Comparison of ENCODE assay signal across 8 cellular contexts in the genomic region with DNA sequence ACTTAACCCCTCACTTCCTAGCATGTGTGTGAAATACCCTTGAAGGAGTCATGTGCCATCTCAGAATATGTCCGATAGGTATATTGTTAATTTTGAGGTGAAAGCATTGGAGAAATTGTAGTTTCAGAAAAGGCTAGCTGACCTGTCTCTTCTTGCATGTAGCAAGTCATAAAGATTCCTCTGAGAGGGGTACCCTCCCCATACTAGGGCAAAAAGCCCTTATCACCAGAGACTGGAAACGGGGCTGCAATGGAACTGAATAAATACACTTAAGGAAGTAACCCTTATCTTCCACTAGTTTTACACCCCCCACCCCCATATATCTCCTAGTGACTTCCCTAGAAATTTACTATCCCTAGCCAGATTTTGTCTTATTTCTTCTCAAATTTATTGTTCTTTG. TPM values are rescaled to one million over a fixed set of nuclear protein-coding genes. Genes with fewer than 3 reads are reported as not detected.
A peak's percentile ranks its signal among the peaks of the same experiment; 100 is the strongest.
DNase-seq lines count a peak whose midpoint lies in the region; ATAC-seq and TF ChIP-seq lines count a peak whose summit lies in the region.

No MANE protein-coding gene starts in this region.

- TF ChIP-seq CTCF in HEK293 (tag by site-specific recombination; IDR thresholded peaks at IDR 0.05) (no peak), activated B cell treated with CpG ODN at 0.5 μM for 24 hours (IDR thresholded peaks at IDR 0.05) (no peak), fibroblast of villous mesenchyme (IDR thresholded peaks at IDR 0.05; ENCODE audit: insufficient read depth, low read depth, low read length) (no peak), smooth muscle cell (IDR thresholded peaks at IDR 0.05; ENCODE audit: borderline replicate concordance, insufficient read depth, poor library complexity, severe bottlenecking) (no peak)

- intact Hi-C loops in activated B cell treated with CpG ODN at 0.5 μM for 24 hours (cut with micrococcal nuclease): loop anchor here (5.0 kb wide), 2 partner anchors 714 to 1954 kb away; a partner anchor contains a TSS

- H3K27me3 Mint-ChIP-seq in activated B cell treated with CpG ODN at 0.5 μM for 24 hours: no peaks in the 10 kb centered on the region

- peaks cover 25% of the 10 kb centered on the region for H3K4me1 Mint-ChIP-seq in activated B cell treated with CpG ODN at 0.5 μM for 24 hours

- H3K36me3 Mint-ChIP-seq in activated B cell treated with CpG ODN at 0.5 μM for 24 hours (ENCODE audit: low read depth): peaks cover 35% of the 10 kb centered on the region

- no peak overlapping the region for H3K9ac ChIP-seq in smooth muscle cell (ENCODE audit: low read depth)

- H3K4me3 Mint-ChIP-seq in activated B cell treated with CpG ODN at 0.5 μM for 24 hours: peak overlapping the region; percentile 100

- peaks cover 15 to 53% of the 10 kb centered on the region in 2 experiments for H3K36me3 ChIP-seq in HEK293 (ENCODE audit: control insufficient read depth in 2 of 2, insufficient read depth in 1 of 2, low read length in 2 of 2)
- H3K36me3 ChIP-seq in smooth muscle cell (ENCODE audit: low read depth): peaks cover 4% of the 10 kb centered on the region

- H3K9me3 Mint-ChIP-seq in activated B cell treated with CpG ODN at 0.5 μM for 24 hours: no peaks in the 10 kb centered on the region

- POLR2A ChIA-PET in HEK293 (lab: Yijun Ruan, JAX): interaction anchor here (1.2 to 2.3 kb wide), 2 partner anchors 31 to 284 kb away, joined by 4 to 41 read pairs; a partner anchor contains a TSS
- POLR2A ChIA-PET in activated B cell treated with CpG ODN at 0.5 μM for 24 hours (lab: Charles Lee): interaction anchor here (0.6 to 3.1 kb wide), 2 partner anchors 150 to 220 kb away, joined by 3 to 111 read pairs; a partner anchor contains a TSS

- WGBS in smooth muscle cell (ENCODE audit: low lambda C conversion rate): 76% methylated on average over 2 of the region's 2 CpGs

- H3K4me3 ChIP-seq in HEK293 (ENCODE audit: low read depth, low read length) (no peak overlapping the region), fibroblast of villous mesenchyme (ENCODE audit: low read depth, low read length) (peak overlapping the region; percentile 98), smooth muscle cell (peak overlapping the region; percentile 84)

- CTCF ChIA-PET in HEK293 (lab: Yijun Ruan, JAX): interaction anchor here (0.6 to 1.6 kb wide), 2 partner anchors 152 to 153 kb away, joined by 4 to 5 read pairs; a partner anchor contains a TSS
- CTCF ChIA-PET in activated B cell treated with CpG ODN at 0.5 μM for 24 hours (lab: Charles Lee): interaction anchor here (2.1 kb wide), 1 partner anchor 151 kb away, joined by 15 read pairs; a partner anchor contains a TSS

- H3K27ac ChIP-seq in HEK293 (ENCODE audit: extremely low read depth, low read depth, low read length): peak overlapping the region; percentile 47; the same call in 1 of the 2 replicates
- H3K27ac ChIP-seq in smooth muscle cell (ENCODE audit: low read depth): peak overlapping the region; percentile 58

- H3K79me2 ChIP-seq in smooth muscle cell (ENCODE audit: low read depth): peaks cover 29% of the 10 kb centered on the region

- H3F3A ChIP-seq in smooth muscle cell (ENCODE audit: low read depth): peaks cover 12% of the 10 kb centered on the region

- peak overlapping the region; percentile 99 for H3K27ac Mint-ChIP-seq in activated B cell treated with CpG ODN at 0.5 μM for 24 hours

- peaks cover 7% of the 10 kb centered on the region; the same call in 1 of the 2 replicates for H3K4me1 ChIP-seq in HEK293 (ENCODE audit: control insufficient read depth, insufficient read depth, low read length)
- H3K4me1 ChIP-seq in smooth muscle cell (ENCODE audit: low read depth): peaks cover 15% of the 10 kb centered on the region

- no peak for DNase-seq in activated B cell treated with CpG ODN at 0.5 μM for 24 hours
- no peak for DNase-seq in fibroblast of villous mesenchyme (ENCODE audit: low read depth)
- DNase-seq in smooth muscle cell (lab: John Stamatoyannopoulos, UW; ENCODE audit: unreplicated experiment): no peak
- DNase-seq in NCI-H146 treated with DMSO at 0.1 percent for 48 hours (lab: John Stamatoyannopoulos, UW; ENCODE audit: unreplicated experiment): no peak
- no peak for DNase-seq in LoVo (ENCODE audit: low spot score)

- ATAC-seq in activated B cell treated with CpG ODN at 0.5 μM for 24 hours (ENCODE audit: low read depth) (no peak), GM21447 (IDR thresholded peaks at IDR 0.05; ENCODE audit: unreplicated experiment) (no peak), HG03280 (IDR thresholded peaks at IDR 0.05; ENCODE audit: unreplicated experiment) (no peak)

- no peak overlapping the region for H2AFZ ChIP-seq in smooth muscle cell (ENCODE audit: low read depth)

- peak overlapping the region; percentile 91 for H3K4me2 ChIP-seq in smooth muscle cell

- H3K27me3 ChIP-seq in smooth muscle cell (ENCODE audit: low read depth): no peaks in the 10 kb centered on the region

- H4K20me1 ChIP-seq in smooth muscle cell (ENCODE audit: low read depth): peaks cover 14% of the 10 kb centered on the region

- H3K9me3 ChIP-seq in HEK293 (ENCODE audit: control insufficient read depth, insufficient read depth, low read depth, low read length) (no peaks in the 10 kb centered on the region), smooth muscle cell (replicated peaks; ENCODE audit: low read depth) (no peaks in the 10 kb centered on the region)

TF ChIP-seq in HEK293, 187 proteins besides CTCF, POLR2A, EP300 and RAD21 (continues in another document):
- TF ChIP-seq ZNF747 (tag by site-specific recombination; IDR thresholded peaks at IDR 0.05) (no peak), BCL11B (tag by site-specific recombination; IDR thresholded peaks at IDR 0.05; ENCODE audit: low read depth) (no peak), HOXC10 (CRISPR knock-in tag; IDR thresholded peaks at IDR 0.05) (no peak), SCRT1 (tag by site-specific recombination; IDR thresholded peaks at IDR 0.05; ENCODE audit: borderline replicate concordance) (no peak), KLF16 (tag by site-specific recombination; IDR thresholded peaks at IDR 0.05) (no peak), ZSCAN23 (tag by site-specific recombination; IDR thresholded peaks at IDR 0.05) (no peak), FEZF1 (tag by site-specific recombination; IDR thresholded peaks at IDR 0.05) (no peak), ZNF76 (tag by site-specific recombination; IDR thresholded peaks at IDR 0.05; ENCODE audit: borderline replicate concordance, low read depth) (no peak), ZNF664 (tag by site-specific recombination; IDR thresholded peaks at IDR 0.05) (no peak), ZNF350 (tag by site-specific recombination; IDR thresholded peaks at IDR 0.05) (no peak), ZFP69B (tag by site-specific recombination; IDR thresholded peaks at IDR 0.05) (no peak)
- TF ChIP-seq, protein P1, sequence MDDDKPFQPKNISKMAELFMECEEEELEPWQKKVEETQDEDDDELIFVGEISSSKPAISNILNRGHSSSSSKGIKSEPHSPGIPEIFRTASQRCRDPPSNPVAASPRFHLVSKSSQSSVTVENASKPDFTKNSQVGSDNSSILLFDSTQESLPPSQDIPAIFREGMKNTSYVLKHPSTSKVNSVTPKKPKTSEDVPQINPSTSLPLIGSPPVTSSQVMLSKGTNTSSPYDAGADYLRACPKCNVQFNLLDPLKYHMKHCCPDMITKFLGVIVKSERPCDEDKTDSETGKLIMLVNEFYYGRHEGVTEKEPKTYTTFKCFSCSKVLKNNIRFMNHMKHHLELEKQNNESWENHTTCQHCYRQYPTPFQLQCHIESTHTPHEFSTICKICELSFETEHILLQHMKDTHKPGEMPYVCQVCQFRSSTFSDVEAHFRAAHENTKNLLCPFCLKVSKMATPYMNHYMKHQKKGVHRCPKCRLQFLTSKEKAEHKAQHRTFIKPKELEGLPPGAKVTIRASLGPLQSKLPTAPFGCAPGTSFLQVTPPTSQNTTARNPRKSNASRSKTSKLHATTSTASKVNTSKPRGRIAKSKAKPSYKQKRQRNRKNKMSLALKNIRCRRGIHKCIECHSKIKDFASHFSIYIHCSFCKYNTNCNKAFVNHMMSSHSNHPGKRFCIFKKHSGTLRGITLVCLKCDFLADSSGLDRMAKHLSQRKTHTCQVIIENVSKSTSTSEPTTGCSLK (tag by site-specific recombination; IDR thresholded peaks at IDR 0.05): no peak

RNA-seq across cellular contexts. Expression of a gene that starts 1.8 kb away (rescaled TPM):
- total RNA-seq in activated B cell treated with CpG ODN at 0.5 μM for 24 hours (70.4 and 71.4 TPM in 2 replicates), fibroblast of villous mesenchyme (112 and 146 TPM in 2 replicates), smooth muscle cell (260 and 279 TPM in 2 replicates)
- polyA plus RNA-seq in smooth muscle cell: 210 and 220 TPM in 2 replicates

RNA-seq across cellular contexts. Expression of a gene that starts 6.8 kb away (rescaled TPM):
- 4.4 and 6.3 TPM in 2 replicates for total RNA-seq in activated B cell treated with CpG ODN at 0.5 μM for 24 hours
- total RNA-seq in fibroblast of villous mesenchyme: 66.9 and 79.9 TPM in 2 replicates
- 24.9 and 39.3 TPM in 2 replicates for total RNA-seq in smooth muscle cell
- polyA plus RNA-seq in smooth muscle cell: 56.3 and 80.3 TPM in 2 replicates

RNA-seq across cellular contexts. Expression of a gene that starts 28.3 kb away (rescaled TPM):
- total RNA-seq in activated B cell treated with CpG ODN at 0.5 μM for 24 hours: 1.4 and 2.3 TPM in 2 replicates
- 6.0 and 9.3 TPM in 2 replicates for total RNA-seq in fibroblast of villous mesenchyme
- 17.2 and 17.5 TPM in 2 replicates for total RNA-seq in smooth muscle cell
- polyA plus RNA-seq in smooth muscle cell: 26.3 and 29.8 TPM in 2 replicates

RNA-seq across cellular contexts. Expression of a gene that starts 30.7 kb away (rescaled TPM):
- total RNA-seq in activated B cell treated with CpG ODN at 0.5 μM for 24 hours (20.0 and 20.6 TPM in 2 replicates), fibroblast of villous mesenchyme (7.7 and 14.7 TPM in 2 replicates), smooth muscle cell (7.7 and 9.1 TPM in 2 replicates)
- 2.5 and 3.1 TPM in 2 replicates for polyA plus RNA-seq in smooth muscle cell

RNA-seq across cellular contexts. Expression of a gene that starts 45.3 kb away (rescaled TPM):
- 0.34 and 0.60 TPM in 2 replicates for total RNA-seq in activated B cell treated with CpG ODN at 0.5 μM for 24 hours
- total RNA-seq in fibroblast of villous mesenchyme: 0.43 and 0.64 TPM in 2 replicates
- 1.5 TPM in 1 of 2 replicates, not detected in the other for total RNA-seq in smooth muscle cell
- 0.85 and 1.0 TPM in 2 replicates for polyA plus RNA-seq in smooth muscle cell
